ENCODE assay signal across 8 cellular contexts in the genomic region with DNA sequence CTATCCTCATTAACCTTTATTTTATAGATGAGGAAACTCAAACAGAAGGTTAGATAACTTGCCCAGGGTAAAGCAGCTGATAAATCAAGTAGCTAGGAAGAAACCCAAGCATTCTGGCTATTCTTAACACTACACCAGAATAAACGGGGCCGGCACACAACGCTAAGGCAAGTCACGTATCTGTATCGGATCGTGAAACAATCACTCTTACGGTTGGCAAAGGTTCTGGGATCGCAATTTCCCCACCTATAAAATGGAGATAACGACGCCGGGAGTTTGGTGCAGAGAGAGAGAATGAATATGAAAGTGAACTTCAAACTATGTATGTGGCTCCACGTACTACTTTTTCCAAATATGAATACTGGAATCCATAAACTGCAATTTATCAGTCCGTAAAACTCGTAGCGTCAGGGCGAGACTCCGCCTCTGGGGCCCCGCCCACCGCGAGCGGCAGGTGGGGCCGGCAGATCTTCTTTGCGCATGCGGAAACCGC. TPM values are rescaled to one million over a fixed set of nuclear protein-coding genes. Genes with fewer than 3 reads are reported as not detected.
A peak's percentile ranks its signal among the peaks of the same experiment; 100 is the strongest.
DNase-seq lines count a peak whose midpoint lies in the region; ATAC-seq and TF ChIP-seq lines count a peak whose summit lies in the region.

No MANE protein-coding gene starts in this region.

- H3K4me1 ChIP-seq in colonic mucosa (no peaks in the 10 kb centered on the region), right lobe of liver (peaks cover 0 to 7% (median 0%) of the 10 kb centered on the region in 4 donors)

- peak overlapping the region; percentile 96 for H3K27ac ChIP-seq in colonic mucosa
- peak overlapping the region; percentile 89 to 94 (median 93) for H3K27ac ChIP-seq in right lobe of liver

- intact Hi-C loops in colonic mucosa (cut with DNase I), result no loop called here
- intact Hi-C loops in right lobe of liver (cut with DNase I), result no loop called here

- ATAC-seq in HG02943 (IDR thresholded peaks at IDR 0.05; ENCODE audit: low read depth, unreplicated experiment) (peak; percentile 90), right lobe of liver (peak; percentile 95 to 96 (median 96))

- no peak for TF ChIP-seq POLR2A in right lobe of liver (IDR thresholded peaks at IDR 0.05)

- DNase-seq in NCI-H2227 (lab: John Stamatoyannopoulos, UW; ENCODE audit: unreplicated experiment), result peak; percentile 86
- DNase-seq in NCI-H2227 treated with DMSO at 0.1 percent for 48 hours (lab: John Stamatoyannopoulos, UW), result no peak
- DNase-seq in NCI-H2029 (lab: John Stamatoyannopoulos, UW), result peak; percentile 92
- peak; percentile 75 for DNase-seq in activated CD4-positive, CD25-positive, alpha-beta regulatory T cell treated with anti-CD3 and anti-CD28 coated beads, Interleukin-2, amount 50 U/mL, for 16 hours (ENCODE audit: low read depth, low spot score)
- peak; percentile 92 for DNase-seq in colonic mucosa
- peak; percentile 92 to 93 (median 92) for DNase-seq in right lobe of liver
- peak; percentile 82 to 85 for DNase-seq in stimulated activated CD4-positive, alpha-beta T cell treated with anti-CD3 and anti-CD28 coated beads, Interleukin-4, amount 100 ng/mL, for 48 hours (ENCODE audit: low read depth in 2 of 2)

- H3K36me3 ChIP-seq in colonic mucosa, result no peaks in the 10 kb centered on the region
- no peaks in the 10 kb centered on the region for H3K36me3 ChIP-seq in right lobe of liver

- H3K4me3 ChIP-seq in colonic mucosa (peak overlapping the region; percentile 97), right lobe of liver (peak overlapping the region; percentile 79 to 94 (median 93))

- WGBS in right lobe of liver (ENCODE audit: insufficient coverage, low coverage, low lambda C conversion rate, missing lambda C conversion rate), result 0% methylated on average over 25 of the region's 25 CpGs

- H3K9me3 ChIP-seq in colonic mucosa (no peaks in the 10 kb centered on the region), right lobe of liver (no peaks in the 10 kb centered on the region)

- TF ChIP-seq CTCF in colonic mucosa (IDR thresholded peaks at IDR 0.05) (no peak), right lobe of liver (IDR thresholded peaks at IDR 0.05) (no peak)

- H3K27me3 ChIP-seq in colonic mucosa (no peaks in the 10 kb centered on the region), right lobe of liver (no peaks in the 10 kb centered on the region)

- H3K9ac ChIP-seq in colonic mucosa (ENCODE audit: low read depth in 2 of 2, low read length in 2 of 2), result peak overlapping the region; percentile 28 to 95

RNA-seq across cellular contexts. Expression of a gene that starts 0.3 kb away (rescaled TPM):
- total RNA-seq in colonic mucosa (10 to 100 TPM; 29.9 to 35.0 TPM), right lobe of liver (10 to 100 TPM; 15.5 to 24.6 (median 18.6) TPM)

RNA-seq across cellular contexts. Expression of a gene that starts 12.1 kb away (rescaled TPM):
- total RNA-seq in colonic mucosa (10 to 100 TPM; 10.5 to 18.7 TPM), right lobe of liver (1 to 10 TPM; 3.2 to 6.1 (median 4.6) TPM)

RNA-seq across cellular contexts. Expression of a gene that starts 54.7 kb away (rescaled TPM):
- total RNA-seq in colonic mucosa, result not detected
- not detected for total RNA-seq in right lobe of liver
